Comparison of ENCODE assay signal across 22 cellular contexts in the genomic region with DNA sequence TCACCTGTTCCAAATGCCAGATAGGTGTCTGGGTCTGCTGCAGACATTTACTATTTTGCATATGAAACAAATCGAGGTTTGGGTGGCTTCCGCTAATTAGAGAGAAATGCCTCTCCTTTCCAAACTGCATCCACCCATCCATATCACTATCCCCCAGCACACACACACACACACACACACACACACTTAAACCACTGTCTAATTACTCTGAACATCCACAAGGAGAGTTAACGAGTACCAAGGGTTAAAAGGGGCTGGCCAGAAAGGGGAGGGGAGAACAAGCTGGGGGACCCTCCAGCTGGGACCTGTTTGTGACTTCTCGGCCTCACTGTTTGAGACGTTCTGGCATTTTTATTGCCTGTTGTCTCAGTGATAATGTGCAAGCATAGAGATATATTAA.
DNase-seq lines count a peak whose midpoint lies in the region; ATAC-seq and TF ChIP-seq lines count a peak whose summit lies in the region.
"Had no signal": no experiment of that assay in that cellular context is flagged by ENCODE, and none has a peak within 500 bp of the region (broad histone marks: within the 10 kb centered on the region; RNA-seq: fewer than 3 reads in every experiment).

No MANE protein-coding gene starts in this region.

- H2AK5ac ChIP-seq in mesendoderm (ENCODE audit: low read length) = no peak overlapping the region

- H3K18ac ChIP-seq in mesendoderm (ENCODE audit: low read length) = no peak overlapping the region

- TF ChIP-seq CTCF in ascending aorta (IDR thresholded peaks at IDR 0.05) = no peak

- DNase-seq in NCI-H82 (lab: John Stamatoyannopoulos, UW) = peak; percentile 49
- no peak for DNase-seq in NCI-H82 treated with DMSO at 0.1 percent for 48 hours (lab: John Stamatoyannopoulos, UW; ENCODE audit: unreplicated experiment)
- DNase-seq in ascending aorta (ENCODE audit: low spot score in 2 of 2) = no peak
- peak; percentile 23 for DNase-seq in mesendoderm
- DNase-seq in aorta = no peak
- DNase-seq in activated naive CD4-positive, alpha-beta T cell treated with anti-CD3 and anti-CD28 coated beads, Interleukin-2, amount 10 ng/mL, durations not matched to agents 7 days and 5 days = no peak
- no peak for DNase-seq in Right ventricle myocardium inferior (ENCODE audit: missing footprints)
- DNase-seq: DMS79; GM23248; NCI-H1092 treated with DMSO at 0.1 percent for 48 hours; NCI-H146; NCI-H2029 treated with DMSO at 0.1 percent for 48 hours; NCI-H2171; NK-92 treated with Interleukin-12 subunit alpha and Interleukin-12 subunit beta, amount 100 ng/mL, for 24 hours; PC-3; RPMI8226; SIG-M5 had no signal

- intact Hi-C loops in ascending aorta (cut with DNase I) (no loop called here), aorta (cut with DNase I) (loop anchor here in 1 of 2 donors (5.0 kb wide), 1 partner anchor 254 kb away; no protein-coding TSS in a partner anchor), Right ventricle myocardium inferior (cut with DNase I) (no loop called here)

- no peak overlapping the region for H4K8ac ChIP-seq in mesendoderm (ENCODE audit: low read depth, low read length)

- H2BK120ac ChIP-seq in mesendoderm (ENCODE audit: low read depth, low read length) = no peak overlapping the region

- H3K79me1 ChIP-seq in mesendoderm (ENCODE audit: low read length) = no peaks in the 10 kb centered on the region

- no peak overlapping the region for H3K9ac ChIP-seq in mesendoderm (ENCODE audit: low read length)
- H3K9ac ChIP-seq: GM23248 had no signal

- no CpG with 5 or more reads among the region's 5 CpGs for WGBS in mesendoderm (ENCODE audit: extremely low coverage, insufficient coverage, low lambda C conversion rate)
- whole genome bisulfite sequencing in aorta, 2 donors = 58 to 61% methylated on average over 5 of the region's 5 CpGs

- H3K79me2 ChIP-seq in mesendoderm (ENCODE audit: control insufficient read depth, insufficient read depth, low read length) = no peaks in the 10 kb centered on the region

- peak overlapping the region; percentile 82 to 85 for H3K27ac ChIP-seq in ascending aorta
- H3K27ac ChIP-seq in mesendoderm (ENCODE audit: low read depth, low read length) = no peak overlapping the region
- peak overlapping the region; percentile 96 for H3K27ac ChIP-seq in aorta (ENCODE audit: low read depth in 1 of 2, low read length in 2 of 2)
- H3K27ac ChIP-seq: 22Rv1, GM23248 had no signal

- H4K5ac ChIP-seq in mesendoderm (ENCODE audit: low read length) = no peak overlapping the region

- no peak overlapping the region for H3K27ac Mint-ChIP-seq in activated naive CD4-positive, alpha-beta T cell treated with anti-CD3 and anti-CD28 coated beads, Interleukin-2, amount 10 ng/mL, durations not matched to agents 7 days and 5 days

- H2BK15ac ChIP-seq in mesendoderm (replicated peaks; ENCODE audit: low read depth) = no peak overlapping the region

- H3K4me3 Mint-ChIP-seq in activated naive CD4-positive, alpha-beta T cell treated with anti-CD3 and anti-CD28 coated beads, Interleukin-2, amount 10 ng/mL, durations not matched to agents 7 days and 5 days = no peak overlapping the region
- H3K4me3 Mint-ChIP-seq: CD14-positive monocyte had no signal

- ATAC-seq in aorta (ENCODE audit: low FRiP score) (no peak), Right ventricle myocardium inferior (no peak), HG02884 (IDR thresholded peaks at IDR 0.05; ENCODE audit: unreplicated experiment) (no peak)
- ATAC-seq: HCT116, K562, PC-3 had no signal

- H3K27me3 ChIP-seq in ascending aorta (no peaks in the 10 kb centered on the region), mesendoderm (ENCODE audit: insufficient read depth, low read length, poor library complexity) (no peaks in the 10 kb centered on the region), aorta (ENCODE audit: control insufficient read depth in 1 of 2, insufficient read depth in 2 of 2, low read length in 1 of 2) (no peaks in the 10 kb centered on the region)

- H3K4me3 ChIP-seq in ascending aorta (peak overlapping the region in 1 of 2 donors; percentile 54), mesendoderm (ENCODE audit: low read length) (no peak overlapping the region), aorta (ENCODE audit: low read length in 2 of 2) (no peak overlapping the region)
- H3K4me3 ChIP-seq: GM23248, K562 had no signal

- no peaks in the 10 kb centered on the region for H3K9me3 Mint-ChIP-seq in activated naive CD4-positive, alpha-beta T cell treated with anti-CD3 and anti-CD28 coated beads, Interleukin-2, amount 10 ng/mL, durations not matched to agents 7 days and 5 days
- H3K9me3 Mint-ChIP-seq: CD14-positive monocyte had no signal

- H3K4me1 Mint-ChIP-seq in activated naive CD4-positive, alpha-beta T cell treated with anti-CD3 and anti-CD28 coated beads, Interleukin-2, amount 10 ng/mL, durations not matched to agents 7 days and 5 days = no peaks in the 10 kb centered on the region

- H3K9me3 ChIP-seq in ascending aorta (no peaks in the 10 kb centered on the region), aorta (ENCODE audit: control insufficient read depth, low read length) (no peaks in the 10 kb centered on the region)

- H3K56ac ChIP-seq in mesendoderm (ENCODE audit: low read length) = no peak overlapping the region

- H2BK5ac ChIP-seq in mesendoderm (ENCODE audit: low read length) = no peak overlapping the region

- H3K23ac ChIP-seq in mesendoderm (ENCODE audit: low read length) = no peak overlapping the region

- H3K36me3 ChIP-seq in ascending aorta (no peaks in the 10 kb centered on the region), mesendoderm (ENCODE audit: control insufficient read depth, insufficient read depth, low read length) (no peaks in the 10 kb centered on the region), aorta (ENCODE audit: control insufficient read depth in 1 of 2, insufficient read depth in 2 of 2, low read length in 1 of 2) (no peaks in the 10 kb centered on the region)

- CTCF ChIA-PET in activated naive CD4-positive, alpha-beta T cell treated with anti-CD3 and anti-CD28 coated beads, Interleukin-2, amount 10 ng/mL, durations not matched to agents 7 days and 5 days (lab: Charles Lee) = no interaction called here

- no peak overlapping the region for H3K4ac ChIP-seq in mesendoderm (ENCODE audit: low read depth, low read length)

- H3K4me1 ChIP-seq in ascending aorta (peaks cover 4 to 17% of the 10 kb centered on the region in 2 donors), mesendoderm (ENCODE audit: control insufficient read depth, low read depth, low read length) (peaks cover 10% of the 10 kb centered on the region), aorta (ENCODE audit: control insufficient read depth in 1 of 2, insufficient read depth in 2 of 2, low read length in 2 of 2) (peaks cover 5 to 7% of the 10 kb centered on the region in 2 donors)

- H3K36me3 Mint-ChIP-seq in activated naive CD4-positive, alpha-beta T cell treated with anti-CD3 and anti-CD28 coated beads, Interleukin-2, amount 10 ng/mL, durations not matched to agents 7 days and 5 days = no peaks in the 10 kb centered on the region
- H3K36me3 Mint-ChIP-seq: CD14-positive monocyte had no signal

- H3K4me2 ChIP-seq in mesendoderm (ENCODE audit: low read length) = no peak overlapping the region

- H3K27me3 Mint-ChIP-seq in activated naive CD4-positive, alpha-beta T cell treated with anti-CD3 and anti-CD28 coated beads, Interleukin-2, amount 10 ng/mL, durations not matched to agents 7 days and 5 days = no peaks in the 10 kb centered on the region

Comparison
In these comparisons a context has a peak if more than half of its experiments do, and no peak if none do; other contexts are left out.
1. DNase-seq: peak in NCI-H82 (single experiment) and mesendoderm (single experiment); none in NCI-H82 treated with DMSO at 0.1 percent for 48 hours (single experiment), ascending aorta (0 of 2), aorta (0 of 2), activated naive CD4-positive, alpha-beta T cell treated with anti-CD3 and anti-CD28 coated beads, Interleukin-2, amount 10 ng/mL, durations not matched to agents 7 days and 5 days (single experiment) and Right ventricle myocardium inferior (single experiment).